Comparison of ENCODE assay signal across 8 cellular contexts in the genomic region with DNA sequence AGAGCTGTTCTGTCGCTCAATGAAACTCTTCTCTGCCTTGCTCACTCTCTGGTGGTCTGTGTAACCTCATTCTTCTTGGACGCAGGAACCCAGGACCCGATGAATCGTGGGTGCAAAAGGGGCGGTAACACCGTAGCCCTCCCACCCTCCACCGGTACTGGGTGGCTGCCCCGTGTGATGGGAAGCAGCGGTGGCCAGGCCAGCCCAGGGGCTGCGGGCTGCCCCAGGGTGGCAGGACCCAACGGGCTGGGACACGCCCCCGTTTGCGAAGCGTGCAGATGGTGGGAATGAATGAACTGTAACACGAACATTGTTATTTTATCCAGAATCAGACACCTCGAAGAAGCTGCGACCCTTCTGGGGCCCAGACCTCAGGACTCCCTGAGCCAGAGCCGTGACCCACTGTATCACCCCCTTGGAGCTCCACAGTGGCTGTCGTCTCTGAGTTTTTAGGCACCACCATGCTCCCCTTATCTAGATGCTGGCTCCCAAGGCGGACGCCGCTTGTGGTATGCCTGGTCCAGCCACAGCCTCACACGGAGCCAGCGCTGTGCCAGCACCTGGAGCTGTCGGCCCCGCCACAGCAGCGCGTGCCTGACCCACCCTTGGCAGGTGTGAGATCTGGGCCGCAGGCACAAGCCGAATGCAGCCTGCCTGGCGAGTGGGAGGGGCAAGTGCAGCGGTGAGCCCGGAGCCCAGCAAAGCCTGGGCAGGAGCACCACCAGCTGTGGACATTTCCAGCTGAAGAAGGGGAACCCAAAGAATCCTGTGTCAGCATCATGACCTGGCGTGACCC.
"Had no signal": no experiment of that assay in that cellular context is flagged by ENCODE, and none has a peak within 500 bp of the region (broad histone marks: within the 10 kb centered on the region; RNA-seq: fewer than 3 reads in every experiment).

No MANE protein-coding gene starts in this region.

- H2AFZ ChIP-seq: GM23248 had no signal

- H3K4me3 ChIP-seq: GM23248, K562 had no signal

- H3K9ac ChIP-seq: GM23248 had no signal

- DNase-seq: GM23248, GOT3, H9, HCEC 1CT, IMR-90 had no signal

- ATAC-seq: K562 had no signal

- FAIRE-seq: H54, HTR-8/SVneo, K562 had no signal

- H3K27ac ChIP-seq: GM23248 had no signal
